Comparison of ENCODE assay signal across 13 cellular contexts in the genomic region with DNA sequence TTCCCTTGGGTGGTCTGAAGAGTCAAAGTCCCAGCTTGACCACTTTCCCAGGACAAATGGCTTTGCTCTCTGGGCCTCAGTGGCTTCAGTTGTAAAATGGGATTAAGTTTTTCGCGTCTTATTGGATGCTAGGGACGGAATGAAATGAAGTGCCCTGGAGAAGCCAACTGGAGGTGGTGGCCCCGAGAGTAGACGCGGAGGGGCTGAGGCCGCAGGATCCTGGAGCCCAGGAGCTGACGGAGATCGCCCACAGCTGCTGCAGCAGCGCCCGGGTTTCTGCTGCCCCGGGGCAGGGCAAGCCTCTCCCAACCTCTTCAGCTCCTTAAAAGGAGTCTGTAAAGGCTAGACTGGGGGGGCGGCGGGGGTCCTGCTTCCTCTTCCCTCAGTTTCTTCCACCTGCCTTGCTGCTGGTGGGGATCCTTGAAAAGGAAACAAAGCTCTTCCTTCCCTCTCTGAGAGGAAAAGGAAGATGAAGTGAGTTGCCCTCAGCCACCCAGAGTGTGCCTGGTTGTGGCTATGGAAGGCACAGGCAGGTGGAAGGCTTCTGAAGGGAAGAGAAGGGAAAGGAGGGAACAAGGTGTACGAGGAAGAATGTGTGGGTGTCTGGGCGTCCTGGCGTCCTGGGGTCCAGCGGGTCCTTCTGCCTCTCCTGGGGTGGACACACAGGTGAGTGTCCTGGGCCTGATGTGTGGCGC. TPM values are rescaled to one million over a fixed set of nuclear protein-coding genes. Genes with fewer than 3 reads are reported as not detected.
DNase-seq lines count a peak whose midpoint lies in the region; ATAC-seq, FAIRE-seq and TF ChIP-seq lines count a peak whose summit lies in the region.
"Had no signal": no experiment of that assay in that cellular context is flagged by ENCODE, and none has a peak within 500 bp of the region (broad histone marks: within the 10 kb centered on the region; RNA-seq: fewer than 3 reads in every experiment).

No MANE protein-coding gene starts in this region.

- no peak for TF ChIP-seq EP300 in H1 (IDR thresholded peaks at IDR 0.05; ENCODE audit: borderline replicate concordance in 1 of 2, low read depth in 2 of 2, low read length in 2 of 2)

- no peaks in the 10 kb centered on the region for H3K36me3 ChIP-seq in H1 (ENCODE audit: control insufficient read depth in 2 of 4, insufficient read depth in 4 of 4, low read length in 3 of 4)
- H3K36me3 ChIP-seq in kidney epithelial cell (ENCODE audit: control insufficient read depth, insufficient read depth, low read length) = no peaks in the 10 kb centered on the region
- H3K36me3 ChIP-seq in testis (ENCODE audit: low read depth, missing control alignments) = no peaks in the 10 kb centered on the region
- H3K36me3 ChIP-seq in aorta (ENCODE audit: control insufficient read depth in 1 of 2, insufficient read depth in 2 of 2, low read length in 1 of 2) = no peaks in the 10 kb centered on the region

- no peak overlapping the region for H3K4ac ChIP-seq in H1 (replicated peaks; ENCODE audit: insufficient read length, low read depth, low read length)

- ATAC-seq in stimulated activated memory B cell treated with anti-CD40 and anti-IgM and Interleukin-4, amounts not matched to agents 10 μg/mL and 1 μg/mL and 100 μg/mL, for 72 hours = no peak
- no peak for ATAC-seq in aorta (ENCODE audit: low FRiP score)

- H3K18ac ChIP-seq in H1 (ENCODE audit: extremely low read depth, low read length) = no peak overlapping the region; the same call in 1 of the 2 replicates

- H3K36me3 Mint-ChIP-seq in stimulated activated memory B cell treated with anti-CD40 and anti-IgM and Interleukin-4, amounts not matched to agents 10 μg/mL and 1 μg/mL and 100 μg/mL, for 72 hours = no peaks in the 10 kb centered on the region

- no peak overlapping the region for H2AK5ac ChIP-seq in H1 (ENCODE audit: low read depth, low read length)

- no peak overlapping the region for H4K5ac ChIP-seq in H1 (ENCODE audit: insufficient read length, low read depth, low read length)

- H3K9me3 ChIP-seq in H1 (ENCODE audit: insufficient read depth in 2 of 2, low read depth in 1 of 2, low read length in 1 of 2) (no peaks in the 10 kb centered on the region), testis (no peaks in the 10 kb centered on the region), aorta (ENCODE audit: control insufficient read depth, low read length) (no peaks in the 10 kb centered on the region)

- no peak overlapping the region for H3K23ac ChIP-seq in H1 (ENCODE audit: insufficient read length)

- H2BK15ac ChIP-seq in H1 (ENCODE audit: low read length) = peak overlapping the region; percentile 97

- no peak for TF ChIP-seq RAD21 in H1 (IDR thresholded peaks at IDR 0.05 in 1 of 2, conservative IDR thresholded peaks at IDR 0.05 in 1 of 2; ENCODE audit: low read depth in 2 of 2, low read length in 2 of 2)

- DNase-seq in NCI-H226 = peak; percentile 66
- peak in 1 of 2 experiments; percentile 51 for DNase-seq in H1 (ENCODE audit: low read depth in 1 of 2, low spot score in 2 of 2)
- DNase-seq in kidney epithelial cell (ENCODE audit: low read depth) = no peak
- no peak for DNase-seq in testis
- no peak for DNase-seq in EL
- DNase-seq in aorta = no peak
- DNase-seq: activated CD4-positive, alpha-beta T cell treated with anti-CD3 and anti-CD28 coated beads for 48 hours; activated naive CD4-positive, alpha-beta T cell treated with anti-CD3 and anti-CD28 coated beads for 36 hours; DMS153; dorsolateral prefrontal cortex; KBM-7 had no signal

- no peaks in the 10 kb centered on the region for H4K20me1 ChIP-seq in H1 (replicated peaks in 1 of 2; ENCODE audit: control insufficient read depth in 1 of 2, insufficient read depth in 2 of 2, low read length in 2 of 2)

- peak overlapping the region; percentile 24 to 64 (median 34); a peak in 7 of 8 replicates for H3K4me3 ChIP-seq in H1 (ENCODE audit: extremely low read depth in 1 of 4, insufficient read depth in 2 of 4, low read depth in 3 of 4, low read length in 4 of 4)
- H3K4me3 ChIP-seq in kidney epithelial cell (ENCODE audit: low read depth, low read length) = peak overlapping the region; percentile 91
- H3K4me3 ChIP-seq in testis = peak overlapping the region; percentile 47
- no peak overlapping the region for H3K4me3 ChIP-seq in aorta (ENCODE audit: low read length in 2 of 2)

- no peak overlapping the region for H2BK20ac ChIP-seq in H1 (ENCODE audit: low read length)

- no peak overlapping the region for H3K14ac ChIP-seq in H1 (ENCODE audit: insufficient read length)

- no peak overlapping the region for H3K9ac ChIP-seq in H1 (replicated peaks in 1 of 4; ENCODE audit: extremely low read depth in 1 of 4, low read depth in 3 of 4, low read length in 3 of 4)

- WGBS in H1 (ENCODE audit: extremely low coverage in 1 of 2, insufficient coverage in 1 of 2, insufficient read length in 1 of 2, insufficient replicate concordance in 2 of 2, low coverage in 1 of 2, low lambda C conversion rate in 2 of 2, missing lambda C conversion rate in 1 of 2), 2 experiments = 42% methylated on average over 17 of the region's 19 CpGs; no CpG with 5 or more reads in 1 of the 2 experiments
- 35% methylated on average over 14 to 19 of the region's 19 CpGs for WGBS in testis, 2 donors
- 82 to 84% methylated on average over 19 of the region's 19 CpGs for WGBS in aorta, 2 donors

- FAIRE-seq in H1 (lab: Jason Lieb, UNC) = no peak
- FAIRE-seq: GM12891 had no signal

- H3K27ac ChIP-seq in H1 (ENCODE audit: low read depth, low read length) (no peak overlapping the region), testis (peak overlapping the region in 1 of 2 donors; percentile 36), aorta (ENCODE audit: low read depth in 1 of 2, low read length in 2 of 2) (no peak overlapping the region)
- H3K27ac ChIP-seq: dorsolateral prefrontal cortex had no signal

- H4K8ac ChIP-seq in H1 (ENCODE audit: extremely low read depth, insufficient read depth, low read length) = no peak overlapping the region

- no peaks in the 10 kb centered on the region for H3K4me1 Mint-ChIP-seq in stimulated activated memory B cell treated with anti-CD40 and anti-IgM and Interleukin-4, amounts not matched to agents 10 μg/mL and 1 μg/mL and 100 μg/mL, for 72 hours

- peak overlapping the region; percentile 69; the same call in 1 of the 2 replicates for H2BK12ac ChIP-seq in H1 (ENCODE audit: low read depth, low read length)

- POLR2A ChIA-PET in H1 (lab: Charles Lee; ENCODE audit: partially characterized antibody) = interaction anchor here (0.8 to 1.5 kb wide), 2 partner anchors 7 to 41 kb away, joined by 3 read pairs; no protein-coding TSS in a partner anchor

- peak overlapping the region; percentile 67 to 92 for H3K4me2 ChIP-seq in H1 (ENCODE audit: insufficient read depth in 1 of 2, low read depth in 2 of 2, low read length in 2 of 2)

- TF ChIP-seq POLR2A in H1 (IDR thresholded peaks at IDR 0.05; ENCODE audit: control extremely low read depth in 1 of 2, low read depth in 2 of 2, low read length in 2 of 2) (no peak), testis (IDR thresholded peaks at IDR 0.05) (no peak)

- H2BK120ac ChIP-seq in H1 (replicated peaks; ENCODE audit: low read depth, low read length) = no peak overlapping the region

- H2AFZ ChIP-seq in H1 (ENCODE audit: low read length) = no peak overlapping the region

- no peak overlapping the region for H3K27ac Mint-ChIP-seq in stimulated activated memory B cell treated with anti-CD40 and anti-IgM and Interleukin-4, amounts not matched to agents 10 μg/mL and 1 μg/mL and 100 μg/mL, for 72 hours
- H3K27ac Mint-ChIP-seq: activated naive CD4-positive, alpha-beta T cell treated with anti-CD3 and anti-CD28 coated beads for 36 hours had no signal

- no peaks in the 10 kb centered on the region for H3K79me1 ChIP-seq in H1 (ENCODE audit: low read depth, low read length)

- peaks cover 0 to 8% (median 4%) of the 10 kb centered on the region in 4 experiments; a peak in 5 of 7 replicates for H3K4me1 ChIP-seq in H1 (replicated peaks in 1 of 4; ENCODE audit: control insufficient read depth in 3 of 4, insufficient read depth in 4 of 4, low read length in 3 of 4)
- H3K4me1 ChIP-seq in testis = no peaks in the 10 kb centered on the region
- no peaks in the 10 kb centered on the region for H3K4me1 ChIP-seq in aorta (ENCODE audit: control insufficient read depth in 1 of 2, insufficient read depth in 2 of 2, low read length in 2 of 2)

- peaks cover 7% of the 10 kb centered on the region; the same call in 1 of the 2 replicates for H3K23me2 ChIP-seq in H1 (ENCODE audit: low read depth, low read length)

- H3K79me2 ChIP-seq in H1 (ENCODE audit: control insufficient read depth in 1 of 2, insufficient read depth in 2 of 2, low read length in 2 of 2) = no peaks in the 10 kb centered on the region

- no peaks in the 10 kb centered on the region for H3K9me3 Mint-ChIP-seq in stimulated activated memory B cell treated with anti-CD40 and anti-IgM and Interleukin-4, amounts not matched to agents 10 μg/mL and 1 μg/mL and 100 μg/mL, for 72 hours
- H3K9me3 Mint-ChIP-seq: activated naive CD4-positive, alpha-beta T cell treated with anti-CD3 and anti-CD28 coated beads for 36 hours had no signal

- peaks cover 42% of the 10 kb centered on the region for H3K27me3 Mint-ChIP-seq in stimulated activated memory B cell treated with anti-CD40 and anti-IgM and Interleukin-4, amounts not matched to agents 10 μg/mL and 1 μg/mL and 100 μg/mL, for 72 hours

- intact Hi-C loops in testis (cut with DNase I; ENCODE audit: low total_unique reads) (no loop called here), aorta (cut with DNase I) (no loop called here)

- no peak overlapping the region for H3K56ac ChIP-seq in H1 (replicated peaks; ENCODE audit: insufficient read length, low read depth, low read length)

- TF ChIP-seq CTCF in H1 (IDR thresholded peaks at IDR 0.05; ENCODE audit: control extremely low read depth in 1 of 3, insufficient read depth in 1 of 3, low read depth in 1 of 3, low read length in 3 of 3) (no peak), kidney epithelial cell (IDR thresholded peaks at IDR 0.05; ENCODE audit: insufficient read depth, low read length, poor library complexity, severe bottlenecking) (no peak), testis (IDR thresholded peaks at IDR 0.05) (no peak)

- peak overlapping the region; percentile 55; the same call in 1 of the 2 replicates for H2BK5ac ChIP-seq in H1 (ENCODE audit: low read depth, low read length)

- no peak overlapping the region for H3K4me3 Mint-ChIP-seq in stimulated activated memory B cell treated with anti-CD40 and anti-IgM and Interleukin-4, amounts not matched to agents 10 μg/mL and 1 μg/mL and 100 μg/mL, for 72 hours
- H3K4me3 Mint-ChIP-seq: activated naive CD4-positive, alpha-beta T cell treated with anti-CD3 and anti-CD28 coated beads for 36 hours had no signal

- H3K27me3 ChIP-seq in H1 (replicated peaks in 1 of 4; ENCODE audit: control insufficient read depth in 3 of 4, extremely low read depth in 1 of 4, insufficient read depth in 3 of 4, low read length in 3 of 4) (peaks cover 22 to 53% (median 48%) of the 10 kb centered on the region in 4 experiments), kidney epithelial cell (ENCODE audit: control insufficient read depth, insufficient read depth, low read length) (no peaks in the 10 kb centered on the region), testis (no peaks in the 10 kb centered on the region), aorta (ENCODE audit: control insufficient read depth in 1 of 2, insufficient read depth in 2 of 2, low read length in 1 of 2) (peaks cover 0 to 3% of the 10 kb centered on the region in 2 donors)

- H4K91ac ChIP-seq in H1 (replicated peaks; ENCODE audit: insufficient read length, low read length) = no peak overlapping the region

- CTCF ChIA-PET in H1 (lab: Charles Lee; ENCODE audit: partially characterized antibody) = interaction anchor here (1.2 to 1.7 kb wide), 2 partner anchors 37 to 160 kb away, joined by 3 to 10 read pairs; no protein-coding TSS in a partner anchor

RNA-seq across cellular contexts. Expression of gene BNC1, which starts 1.0 kb away (rescaled TPM):
- 0.67 and 0.99 TPM in 2 replicates for total RNA-seq in H1 (2021; fragmentation: NEBNext Ultra II Directional; extraction: Animal tissue kit (Norgen Biotek cat#: 25700))
- polyA plus RNA-seq in H1 (2011; rRNA removed) (0.53 and 2.1 TPM in 2 replicates), testis (ENCODE audit: insufficient read depth, low read depth, low replicate concordance) (75.4 TPM), aorta (not detected)
- polyA plus RNA-seq in H1 (2011; cell fraction: cytosol; rRNA removed) = 0.70 TPM
- polyA plus RNA-seq in H1 (2011; cell fraction: nucleus; rRNA removed) = 1.9 TPM
- polyA plus RNA-seq in H1 (2012, experiment 1 of 2) = 2.5 to 3.6 TPM (median 3.2 TPM) in 4 replicates
- 0.24 TPM for polyA plus RNA-seq in H1 (2012, experiment 2 of 2)
- polyA plus RNA-seq in H1 (2013, experiment 1 of 2) = 0.14 TPM
- 0.17 TPM for polyA plus RNA-seq in H1 (2013, experiment 2 of 2)
- 2.7 and 10.1 TPM in 2 replicates for polyA minus RNA-seq in H1 (2011; rRNA and poly(A)+ RNA removed)
- polyA minus RNA-seq in H1 (2011; cell fraction: cytosol; rRNA and poly(A)+ RNA removed) = 0.81 TPM
- polyA minus RNA-seq in H1 (2011; cell fraction: nucleus; rRNA and poly(A)+ RNA removed) = 1.00 TPM
- total RNA-seq in kidney epithelial cell (21.3 and 25.4 TPM in 2 replicates), testis (10 to 100 TPM; 26.2 to 32.7 TPM), aorta (under 1 TPM; 0.13 to 0.21 TPM)
- total RNA-seq: activated naive CD4-positive, alpha-beta T cell treated with anti-CD3 and anti-CD28 coated beads for 36 hours had no signal

Comparison
In these comparisons a context has a peak if more than half of its experiments do, and no peak if none do; other contexts are left out.
1. H3K4me3 ChIP-seq: peak in H1 (4 of 4), kidney epithelial cell (single experiment) and testis (2 of 2); none in aorta (0 of 2).
2. RNA of gene BNC1, which starts 1.0 kb away (total RNA-seq): 26.2 to 32.7 TPM in testis and 21.3 to 25.4 TPM in kidney epithelial cell; 0.67 to 0.99 TPM in H1 and 0.13 to 0.21 TPM in aorta; every median in the first group is over 10 times any median in the second.